Comparison of ENCODE assay signal across 1 cellular context in the genomic region with DNA sequence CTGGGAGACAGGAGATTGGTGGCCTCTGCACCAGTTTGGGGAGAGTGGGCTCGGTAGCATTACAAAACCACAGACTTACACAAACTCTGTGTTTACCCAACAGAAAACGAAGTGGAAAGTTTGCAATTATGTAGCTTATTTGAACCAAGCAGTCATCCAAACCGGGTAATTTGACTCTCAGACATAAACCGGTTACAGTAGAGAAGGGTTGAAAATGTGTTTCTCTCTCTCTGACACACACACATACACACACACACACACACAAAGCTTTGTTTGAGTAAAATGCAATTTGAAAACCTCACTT.
TF ChIP-seq lines count a peak whose summit lies in the region.

No MANE protein-coding gene starts in this region.

TF ChIP-seq in HepG2, 621 proteins besides CTCF, POLR2A, EP300 and RAD21 (continued from another document):
- TF ChIP-seq, protein P1, sequence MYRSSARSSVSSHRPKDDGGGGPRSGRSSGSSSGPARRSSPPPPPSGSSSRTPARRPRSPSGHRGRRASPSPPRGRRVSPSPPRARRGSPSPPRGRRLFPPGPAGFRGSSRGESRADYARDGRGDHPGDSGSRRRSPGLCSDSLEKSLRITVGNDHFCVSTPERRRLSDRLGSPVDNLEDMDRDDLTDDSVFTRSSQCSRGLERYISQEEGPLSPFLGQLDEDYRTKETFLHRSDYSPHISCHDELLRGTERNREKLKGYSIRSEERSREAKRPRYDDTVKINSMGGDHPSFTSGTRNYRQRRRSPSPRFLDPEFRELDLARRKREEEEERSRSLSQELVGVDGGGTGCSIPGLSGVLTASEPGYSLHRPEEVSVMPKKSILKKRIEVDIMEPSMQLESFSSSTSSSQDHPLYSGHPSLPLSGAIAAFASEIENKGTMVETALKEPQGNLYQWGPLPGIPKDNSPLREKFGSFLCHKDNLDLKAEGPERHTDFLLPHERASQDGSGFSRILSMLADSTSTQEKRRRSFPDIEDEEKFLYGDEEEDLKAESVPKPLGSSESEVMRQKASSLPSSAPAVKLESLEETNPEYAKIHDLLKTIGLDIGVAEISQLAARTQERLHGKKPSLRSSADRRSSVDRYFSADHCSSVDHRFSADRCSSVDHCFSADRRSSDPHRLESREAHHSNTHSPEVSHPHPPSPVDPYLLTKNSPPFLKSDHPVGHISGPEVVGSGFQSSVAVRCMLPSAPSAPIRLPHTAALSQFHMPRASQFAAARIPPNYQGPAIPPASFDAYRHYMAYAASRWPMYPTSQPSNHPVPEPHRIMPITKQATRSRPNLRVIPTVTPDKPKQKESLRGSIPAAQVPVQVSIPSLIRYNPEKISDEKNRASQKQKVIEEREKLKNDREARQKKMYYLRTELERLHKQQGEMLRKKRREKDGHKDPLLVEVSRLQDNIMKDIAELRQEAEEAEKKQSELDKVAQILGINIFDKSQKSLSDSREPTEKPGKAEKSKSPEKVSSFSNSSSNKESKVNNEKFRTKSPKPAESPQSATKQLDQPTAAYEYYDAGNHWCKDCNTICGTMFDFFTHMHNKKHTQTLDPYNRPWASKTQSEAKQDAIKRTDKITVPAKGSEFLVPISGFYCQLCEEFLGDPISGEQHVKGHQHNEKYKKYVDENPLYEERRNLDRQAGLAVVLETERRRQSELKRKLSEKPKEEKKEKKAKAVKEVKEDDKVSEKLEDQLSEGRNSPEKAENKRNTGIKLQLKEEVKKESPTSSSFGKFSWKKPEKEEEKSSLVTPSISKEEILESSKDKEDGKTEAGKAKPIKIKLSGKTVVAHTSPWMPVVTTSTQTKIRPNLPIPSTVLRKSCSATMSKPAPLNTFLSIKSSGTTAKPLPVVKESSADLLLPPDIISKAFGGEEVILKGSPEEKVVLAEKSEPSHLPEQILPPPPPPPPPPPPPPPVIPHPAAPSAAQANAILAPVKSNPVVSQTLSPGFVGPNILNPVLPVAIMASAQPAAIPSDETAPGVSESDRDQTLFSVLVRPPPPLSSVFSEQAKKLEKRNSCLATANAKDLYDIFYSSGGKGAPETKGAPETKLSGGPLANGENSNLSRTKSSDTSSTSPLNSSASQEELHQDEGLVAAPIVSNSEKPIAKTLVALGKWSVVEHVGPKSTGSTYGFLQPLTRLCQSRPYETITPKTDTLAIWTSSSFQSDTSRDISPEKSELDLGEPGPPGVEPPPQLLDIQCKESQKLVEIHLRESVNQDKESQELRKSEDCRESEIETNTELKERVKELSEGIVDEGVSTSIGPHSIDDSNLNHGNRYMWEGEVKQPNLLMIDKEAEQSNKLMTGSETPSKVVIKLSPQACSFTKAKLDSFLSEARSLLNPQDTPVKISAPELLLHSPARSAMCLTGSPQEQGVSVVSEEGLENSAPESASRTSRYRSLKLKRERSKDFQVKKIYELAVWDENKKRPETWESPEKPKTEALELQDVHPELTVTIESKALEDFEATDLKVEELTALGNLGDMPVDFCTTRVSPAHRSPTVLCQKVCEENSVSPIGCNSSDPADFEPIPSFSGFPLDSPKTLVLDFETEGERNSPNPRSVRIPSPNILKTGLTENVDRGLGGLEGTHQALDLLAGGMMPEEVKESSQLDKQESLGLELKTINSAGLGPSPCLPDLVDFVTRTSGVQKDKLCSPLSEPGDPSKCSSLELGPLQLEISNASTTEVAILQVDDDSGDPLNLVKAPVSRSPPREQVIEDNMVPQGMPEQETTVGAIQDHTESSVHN (CRISPR knock-in tag; IDR thresholded peaks at IDR 0.05), result no peak
- TF ChIP-seq, protein P2, sequence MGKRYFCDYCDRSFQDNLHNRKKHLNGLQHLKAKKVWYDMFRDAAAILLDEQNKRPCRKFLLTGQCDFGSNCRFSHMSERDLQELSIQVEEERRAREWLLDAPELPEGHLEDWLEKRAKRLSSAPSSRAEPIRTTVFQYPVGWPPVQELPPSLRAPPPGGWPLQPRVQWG (CRISPR knock-in tag; IDR thresholded peaks at IDR 0.05; ENCODE audit: borderline replicate concordance, low read depth), result no peak
- TF ChIP-seq ARNT2 (CRISPR knock-in tag; IDR thresholded peaks at IDR 0.05; ENCODE audit: low read depth), result no peak
- TF ChIP-seq, protein P3, sequence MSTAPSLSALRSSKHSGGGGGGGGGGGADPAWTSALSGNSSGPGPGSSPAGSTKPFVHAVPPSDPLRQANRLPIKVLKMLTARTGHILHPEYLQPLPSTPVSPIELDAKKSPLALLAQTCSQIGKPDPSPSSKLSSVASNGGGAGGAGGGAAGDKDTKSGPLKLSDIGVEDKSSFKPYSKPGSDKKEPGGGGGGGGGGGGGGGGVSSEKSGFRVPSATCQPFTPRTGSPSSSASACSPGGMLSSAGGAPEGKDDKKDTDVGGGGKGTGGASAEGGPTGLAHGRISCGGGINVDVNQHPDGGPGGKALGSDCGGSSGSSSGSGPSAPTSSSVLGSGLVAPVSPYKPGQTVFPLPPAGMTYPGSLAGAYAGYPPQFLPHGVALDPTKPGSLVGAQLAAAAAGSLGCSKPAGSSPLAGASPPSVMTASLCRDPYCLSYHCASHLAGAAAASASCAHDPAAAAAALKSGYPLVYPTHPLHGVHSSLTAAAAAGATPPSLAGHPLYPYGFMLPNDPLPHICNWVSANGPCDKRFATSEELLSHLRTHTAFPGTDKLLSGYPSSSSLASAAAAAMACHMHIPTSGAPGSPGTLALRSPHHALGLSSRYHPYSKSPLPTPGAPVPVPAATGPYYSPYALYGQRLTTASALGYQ (CRISPR knock-in tag; IDR thresholded peaks at IDR 0.05), result no peak
- no peak for TF ChIP-seq RFX3 (CRISPR knock-in tag; IDR thresholded peaks at IDR 0.05)
- TF ChIP-seq ISL2 (CRISPR knock-in tag; IDR thresholded peaks at IDR 0.05), result no peak
- no peak for TF ChIP-seq NBN (conservative IDR thresholded peaks at IDR 0.05)
- no peak for TF ChIP-seq MIER2 (CRISPR knock-in tag; IDR thresholded peaks at IDR 0.05)
